24 cellular contexts compared by ENCODE assay signal in genomic region chr9:19564396-19565061, GRCh38.
"Had no signal": no experiment of that assay in that cellular context is flagged by ENCODE, and none has a peak within 500 bp of the region (broad histone marks: within the 10 kb centered on the region; RNA-seq: fewer than 3 reads in every experiment).

No MANE protein-coding gene starts in this region.

- H3K9me3 Mint-ChIP-seq: natural killer cell treated with Interleukin-12 subunit alpha and Interleukin-12 subunit beta and Interleukin-15 and Interleukin-18, amount 100 ng/mL, for 72 hours; neural crest cell; stimulated activated effector memory CD8-positive, alpha-beta T cell treated with anti-CD3 and anti-CD28 coated beads, Interleukin-12 subunit alpha, Interleukin-12 subunit beta, amount 100 ng/mL, for 72 hours; stimulated activated naive CD8-positive, alpha-beta T cell treated with anti-CD3 and anti-CD28 coated beads, Interleukin-15, Interleukin-2, amounts not matched to agents 100 ng/mL and 50 ng/mL, for 24 hours; type B pancreatic cell had no signal

- H3K27me3 ChIP-seq: left lung, right atrium auricular region, spleen, tibial nerve, uterus had no signal

- H3K4me3 Mint-ChIP-seq: immature natural killer cell; naive thymus-derived CD4-positive, alpha-beta T cell; natural killer cell treated with Interleukin-12 subunit alpha and Interleukin-12 subunit beta and Interleukin-15 and Interleukin-18, amount 100 ng/mL, for 72 hours; neural crest cell; stimulated activated effector memory CD8-positive, alpha-beta T cell treated with anti-CD3 and anti-CD28 coated beads, Interleukin-12 subunit alpha, Interleukin-12 subunit beta, amount 100 ng/mL, for 72 hours; stimulated activated naive CD8-positive, alpha-beta T cell treated with anti-CD3 and anti-CD28 coated beads, Interleukin-15, Interleukin-2, amounts not matched to agents 100 ng/mL and 50 ng/mL, for 24 hours; type B pancreatic cell had no signal

- H3K9ac ChIP-seq: parathyroid adenoma had no signal

- H3K36me3 Mint-ChIP-seq: immature natural killer cell; naive thymus-derived CD4-positive, alpha-beta T cell; natural killer cell treated with Interleukin-12 subunit alpha and Interleukin-12 subunit beta and Interleukin-15 and Interleukin-18, amount 100 ng/mL, for 72 hours; stimulated activated effector memory CD8-positive, alpha-beta T cell treated with anti-CD3 and anti-CD28 coated beads, Interleukin-12 subunit alpha, Interleukin-12 subunit beta, amount 100 ng/mL, for 72 hours; type B pancreatic cell had no signal

- H3K4me1 Mint-ChIP-seq: immature natural killer cell; naive thymus-derived CD4-positive, alpha-beta T cell; neural crest cell; stimulated activated effector memory CD8-positive, alpha-beta T cell treated with anti-CD3 and anti-CD28 coated beads, Interleukin-12 subunit alpha, Interleukin-12 subunit beta, amount 100 ng/mL, for 72 hours had no signal

- H2AFZ ChIP-seq: parathyroid adenoma had no signal

- H3K36me3 ChIP-seq: left lung, right atrium auricular region, spleen, tibial nerve, uterus had no signal

- H3K4me3 ChIP-seq: left lung, lung, mucosa of descending colon, psoas muscle, right atrium auricular region, skin epidermis, spleen, tibial nerve, uterus had no signal

- H3K4me1 ChIP-seq: left lung, parathyroid adenoma, psoas muscle, right atrium auricular region, spleen, tibial nerve, uterus had no signal

- H3K79me2 ChIP-seq: parathyroid adenoma had no signal

- DNase-seq: hypothalamus; immature natural killer cell; kidney; left colon; left lung; midbrain; mucosa of descending colon; naive thymus-derived CD4-positive, alpha-beta T cell; psoas muscle; spleen; stimulated activated CD4-positive, alpha-beta T cell treated with anti-CD3 and anti-CD28 coated beads, Interleukin-4, amount 100 ng/mL, for 24 hours; stimulated activated naive CD4-positive, alpha-beta T cell; uterus had no signal

- ATAC-seq: left colon; left lung; mucosa of descending colon; naive thymus-derived CD4-positive, alpha-beta T cell; natural killer cell treated with Interleukin-12 subunit alpha and Interleukin-12 subunit beta and Interleukin-15 and Interleukin-18, amount 100 ng/mL, for 72 hours; psoas muscle; sciatic nerve; stimulated activated effector memory CD8-positive, alpha-beta T cell treated with anti-CD3 and anti-CD28 coated beads, Interleukin-12 subunit alpha, Interleukin-12 subunit beta, amount 100 ng/mL, for 72 hours had no signal

- H3K27ac ChIP-seq: left lung, parathyroid adenoma, psoas muscle, right atrium auricular region, skin epidermis, spleen, tibial nerve, uterus had no signal

- H3K9me3 ChIP-seq: left lung, mucosa of descending colon, psoas muscle, right atrium auricular region, tibial nerve, uterus had no signal

- H3K27ac Mint-ChIP-seq: immature natural killer cell; naive thymus-derived CD4-positive, alpha-beta T cell; natural killer cell treated with Interleukin-12 subunit alpha and Interleukin-12 subunit beta and Interleukin-15 and Interleukin-18, amount 100 ng/mL, for 72 hours; stimulated activated effector memory CD8-positive, alpha-beta T cell treated with anti-CD3 and anti-CD28 coated beads, Interleukin-12 subunit alpha, Interleukin-12 subunit beta, amount 100 ng/mL, for 72 hours; stimulated activated naive CD8-positive, alpha-beta T cell treated with anti-CD3 and anti-CD28 coated beads, Interleukin-15, Interleukin-2, amounts not matched to agents 100 ng/mL and 50 ng/mL, for 24 hours; type B pancreatic cell had no signal
